In genomic region chr15:39247574-39247973, GRCh38 we compare ENCODE assay signal across 18 cellular contexts.
DNase-seq lines count a peak whose midpoint lies in the region; ATAC-seq and TF ChIP-seq lines count a peak whose summit lies in the region.
"Had no signal": no experiment of that assay in that cellular context is flagged by ENCODE, and none has a peak within 500 bp of the region (broad histone marks: within the 10 kb centered on the region; RNA-seq: fewer than 3 reads in every experiment).

No MANE protein-coding gene starts in this region.

- ATAC-seq in right cardiac atrium (no peak), foreskin keratinocyte (no peak), HG02759 (IDR thresholded peaks at IDR 0.05; ENCODE audit: unreplicated experiment) (no peak)
- ATAC-seq: activated CD4-positive, CD25-positive, alpha-beta regulatory T cell treated with anti-CD3 and anti-CD28 coated beads, Interleukin-2, amount 50 U/mL, for 24 hours had no signal

- H3K4me3 ChIP-seq in left ventricle myocardium inferior: no peak overlapping the region
- no peak overlapping the region for H3K4me3 ChIP-seq in right cardiac atrium (ENCODE audit: low read length)

- TF ChIP-seq CTCF in left ventricle myocardium inferior (IDR thresholded peaks at IDR 0.05; ENCODE audit: borderline replicate concordance): no peak
- TF ChIP-seq CTCF in foreskin keratinocyte (conservative IDR thresholded peaks at IDR 0.05): no peak

- peak overlapping the region; percentile 31 for H3K27ac ChIP-seq in left ventricle myocardium inferior (replicated peaks)
- no peak overlapping the region for H3K27ac ChIP-seq in right cardiac atrium (ENCODE audit: low read length)
- H3K27ac ChIP-seq in foreskin keratinocyte: peak overlapping the region; percentile 47
- no peak overlapping the region for H3K27ac ChIP-seq in caudate nucleus (ENCODE audit: low read depth, low read length)

- no peaks in the 10 kb centered on the region for H3K36me3 ChIP-seq in left ventricle myocardium inferior

- H3K9me3 ChIP-seq in left ventricle myocardium inferior (replicated peaks) (no peaks in the 10 kb centered on the region), right cardiac atrium (ENCODE audit: control insufficient read depth, low read length) (no peaks in the 10 kb centered on the region)

- H3K4me1 ChIP-seq in left ventricle myocardium inferior (peaks cover 15% of the 10 kb centered on the region), right cardiac atrium (ENCODE audit: control insufficient read depth, insufficient read depth, low read length) (peaks cover 1% of the 10 kb centered on the region), foreskin keratinocyte (peaks cover 43% of the 10 kb centered on the region)

- WGBS in right cardiac atrium: 86% methylated on average over 1 of the region's 1 CpG

- H3K27me3 ChIP-seq in left ventricle myocardium inferior (ENCODE audit: low read depth) (no peaks in the 10 kb centered on the region), right cardiac atrium (ENCODE audit: control insufficient read depth, insufficient read depth) (no peaks in the 10 kb centered on the region), foreskin keratinocyte (no peaks in the 10 kb centered on the region)

- intact Hi-C loops in left ventricle myocardium inferior (cut with micrococcal nuclease): no loop called here
- intact Hi-C loops in right cardiac atrium (cut with DNase I): no loop called here

- DNase-seq in left ventricle myocardium inferior (no peak), right cardiac atrium (no peak), astrocyte of the hippocampus (ENCODE audit: low read depth, low spot score) (peak; percentile 39), foreskin keratinocyte (no peak), caudate nucleus (lab: John Stamatoyannopoulos, UW) (no peak)
- no peak for DNase-seq in stimulated activated CD4-positive, alpha-beta T cell treated with anti-CD3 and anti-CD28 coated beads, Interleukin-2, amount 100 ng/mL, for 24 hours
- DNase-seq in NK-92 treated with Interleukin-12 subunit alpha and Interleukin-12 subunit beta, amount 100 ng/mL, for 24 hours (lab: John Stamatoyannopoulos, UW): no peak
- DNase-seq: activated naive CD8-positive, alpha-beta T cell treated with anti-CD3 and anti-CD28 coated beads for 36 hours; CD4-positive, alpha-beta T cell; KG1; kidney; MV-4-11; NCI-H1694 treated with DMSO at 0.1 percent for 48 hours; NCI-H226; NCI-H82; small intestine had no signal

Comparison
In these comparisons a context has a peak if more than half of its experiments do, and no peak if none do; other contexts are left out.
1. H3K27ac ChIP-seq: peak in left ventricle myocardium inferior (single experiment) and foreskin keratinocyte (single experiment); none in right cardiac atrium (single experiment) and caudate nucleus (single experiment).